1 cellular context compared by ENCODE assay signal in the genomic region with DNA sequence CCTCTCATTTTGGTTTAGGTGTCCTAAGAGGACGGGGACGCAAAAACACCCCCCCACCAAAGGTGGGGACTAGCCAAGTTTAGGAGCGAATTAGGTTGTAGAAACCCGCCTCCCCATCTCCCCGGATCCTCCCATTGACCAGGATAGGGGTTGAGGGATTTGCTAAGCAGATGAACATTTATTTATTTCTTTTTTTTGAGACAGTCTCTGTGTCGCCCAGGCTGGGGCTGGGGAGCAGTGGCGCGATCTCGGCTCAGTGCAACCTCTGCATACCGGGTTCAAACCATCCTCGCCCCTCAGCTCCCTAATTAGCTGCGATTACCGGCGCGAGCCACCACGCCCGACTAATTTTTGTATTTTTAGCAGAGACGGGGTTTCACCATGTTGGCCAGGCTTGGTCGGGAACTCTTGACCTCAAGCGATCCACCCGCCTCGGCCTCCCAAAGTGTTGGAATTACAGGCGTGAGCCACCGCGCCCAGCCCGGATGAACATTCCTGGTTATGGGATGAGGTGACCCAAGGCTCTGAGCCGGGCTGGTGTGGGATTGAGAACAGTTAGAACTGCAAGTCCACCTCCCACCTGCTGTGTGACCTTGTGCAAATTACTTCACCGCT.
TF ChIP-seq lines count a peak whose summit lies in the region.

No MANE protein-coding gene starts in this region.

TF ChIP-seq in H1, 55 proteins besides CTCF, POLR2A, EP300 and RAD21:
- TF ChIP-seq TCF12 (IDR thresholded peaks at IDR 0.05; ENCODE audit: low read depth, low read length) (no peak), SAP30 (IDR thresholded peaks at IDR 0.05; ENCODE audit: insufficient read depth, insufficient replicate concordance, low read length) (peak; percentile 49)
